In genomic region chr15:29838352-29839010, GRCh38 we compare ENCODE assay signal across 22 cellular contexts. TPM values are rescaled to one million over a fixed set of nuclear protein-coding genes. Genes with fewer than 3 reads are reported as not detected.
"Had no signal": no experiment of that assay in that cellular context is flagged by ENCODE, and none has a peak within 500 bp of the region (broad histone marks: within the 10 kb centered on the region; RNA-seq: fewer than 3 reads in every experiment).

No MANE protein-coding gene starts in this region.

- H3K9me3 ChIP-seq: esophagus muscularis mucosa, gastroesophageal sphincter, mucosa of descending colon, right atrium auricular region, sigmoid colon, suprapubic skin, thyroid gland, upper lobe of left lung, vagina had no signal

- ATAC-seq: gastroesophageal sphincter, left colon, mucosa of descending colon, natural killer cell had no signal

- H3K4me1 ChIP-seq: vagina had no signal

- H3K27ac Mint-ChIP-seq: endodermal cell, natural killer cell had no signal

- H3K9me3 Mint-ChIP-seq: natural killer cell, neural crest cell had no signal

- H3K27me3 ChIP-seq: esophagus muscularis mucosa, gastroesophageal sphincter, right atrium auricular region, sigmoid colon, suprapubic skin, thyroid gland, upper lobe of left lung, vagina had no signal

- H3K4me3 ChIP-seq: coronary artery, esophagus muscularis mucosa, gastroesophageal sphincter, mucosa of descending colon, right atrium auricular region, sigmoid colon, suprapubic skin, thyroid gland, upper lobe of left lung, vagina had no signal

- H3K4me1 Mint-ChIP-seq: endodermal cell, natural killer cell had no signal

- H3K27ac ChIP-seq: coronary artery, esophagus muscularis mucosa, gastroesophageal sphincter, sigmoid colon, suprapubic skin, thyroid gland, vagina had no signal

- H3K36me3 Mint-ChIP-seq: natural killer cell had no signal

- H3K36me3 ChIP-seq: esophagus muscularis mucosa, gastroesophageal sphincter, right atrium auricular region, sigmoid colon, suprapubic skin, thyroid gland, upper lobe of left lung, vagina had no signal

- DNase-seq: effector CD4-positive, alpha-beta T cell; endodermal cell; glutamatergic neuron; islet precursor cell; left colon; mucosa of descending colon; natural killer cell; posterior cingulate gyrus; sigmoid colon; small intestine; stimulated activated CD4-positive, alpha-beta T cell treated with anti-CD3 and anti-CD28 coated beads, Interleukin-12 subunit alpha, Interleukin-12 subunit beta, amount 100 ng/mL, for 4 hours; stimulated activated CD4-positive, alpha-beta T cell treated with anti-CD3 and anti-CD28 coated beads, Interleukin-2, amount 100 ng/mL, for 48 hours; stimulated activated naive CD4-positive, alpha-beta T cell treated with Interleukin-2 at 50 U/mL for 16 hours; thyroid gland; upper lobe of left lung had no signal

- H3K4me3 Mint-ChIP-seq: endodermal cell, natural killer cell, neural crest cell had no signal

RNA-seq across cellular contexts. Expression of gene TJP1, which starts 16.2 kb away (rescaled TPM):
- total RNA-seq: natural killer cell had no signal
